1 cellular context compared by ENCODE assay signal in genomic region chr6:106847116-106847515, GRCh38.
TF ChIP-seq lines count a peak whose summit lies in the region.

No MANE protein-coding gene starts in this region.

TF ChIP-seq in K562, 482 proteins besides CTCF, POLR2A, EP300 and RAD21 (continued from another document and continues in another):
- TF ChIP-seq, protein P1, sequence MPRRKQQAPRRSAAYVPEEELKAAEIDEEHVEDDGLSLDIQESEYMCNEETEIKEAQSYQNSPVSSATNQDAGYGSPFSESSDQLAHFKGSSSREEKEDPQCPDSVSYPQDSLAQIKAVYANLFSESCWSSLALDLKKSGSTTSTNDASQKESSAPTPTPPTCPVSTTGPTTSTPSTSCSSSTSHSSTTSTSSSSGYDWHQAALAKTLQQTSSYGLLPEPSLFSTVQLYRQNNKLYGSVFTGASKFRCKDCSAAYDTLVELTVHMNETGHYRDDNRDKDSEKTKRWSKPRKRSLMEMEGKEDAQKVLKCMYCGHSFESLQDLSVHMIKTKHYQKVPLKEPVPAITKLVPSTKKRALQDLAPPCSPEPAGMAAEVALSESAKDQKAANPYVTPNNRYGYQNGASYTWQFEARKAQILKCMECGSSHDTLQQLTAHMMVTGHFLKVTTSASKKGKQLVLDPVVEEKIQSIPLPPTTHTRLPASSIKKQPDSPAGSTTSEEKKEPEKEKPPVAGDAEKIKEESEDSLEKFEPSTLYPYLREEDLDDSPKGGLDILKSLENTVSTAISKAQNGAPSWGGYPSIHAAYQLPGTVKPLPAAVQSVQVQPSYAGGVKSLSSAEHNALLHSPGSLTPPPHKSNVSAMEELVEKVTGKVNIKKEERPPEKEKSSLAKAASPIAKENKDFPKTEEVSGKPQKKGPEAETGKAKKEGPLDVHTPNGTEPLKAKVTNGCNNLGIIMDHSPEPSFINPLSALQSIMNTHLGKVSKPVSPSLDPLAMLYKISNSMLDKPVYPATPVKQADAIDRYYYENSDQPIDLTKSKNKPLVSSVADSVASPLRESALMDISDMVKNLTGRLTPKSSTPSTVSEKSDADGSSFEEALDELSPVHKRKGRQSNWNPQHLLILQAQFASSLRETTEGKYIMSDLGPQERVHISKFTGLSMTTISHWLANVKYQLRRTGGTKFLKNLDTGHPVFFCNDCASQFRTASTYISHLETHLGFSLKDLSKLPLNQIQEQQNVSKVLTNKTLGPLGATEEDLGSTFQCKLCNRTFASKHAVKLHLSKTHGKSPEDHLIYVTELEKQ (CRISPR knock-in tag; IDR thresholded peaks at IDR 0.05): no peak
- TF ChIP-seq PYGO2 (tag; IDR thresholded peaks at IDR 0.05): peak; percentile 34; the same call in 1 of the 2 replicates
- TF ChIP-seq ZNF384 (IDR thresholded peaks at IDR 0.05; ENCODE audit: low read depth, low read length): no peak
- TF ChIP-seq ZHX1 (conservative IDR thresholded peaks at IDR 0.05; ENCODE audit: low read length): no peak
- no peak for TF ChIP-seq PHTF2 (CRISPR knock-in tag; IDR thresholded peaks at IDR 0.05)
- no peak for TF ChIP-seq ZBTB40 (IDR thresholded peaks at IDR 0.05)
- no peak for TF ChIP-seq ZBTB40 (CRISPR knock-in tag; IDR thresholded peaks at IDR 0.05)
- TF ChIP-seq HDAC1 (IDR thresholded peaks at IDR 0.05): peak in 1 of 2 experiments; percentile 71; a peak in 1 of 4 replicates
- TF ChIP-seq, protein P2, sequence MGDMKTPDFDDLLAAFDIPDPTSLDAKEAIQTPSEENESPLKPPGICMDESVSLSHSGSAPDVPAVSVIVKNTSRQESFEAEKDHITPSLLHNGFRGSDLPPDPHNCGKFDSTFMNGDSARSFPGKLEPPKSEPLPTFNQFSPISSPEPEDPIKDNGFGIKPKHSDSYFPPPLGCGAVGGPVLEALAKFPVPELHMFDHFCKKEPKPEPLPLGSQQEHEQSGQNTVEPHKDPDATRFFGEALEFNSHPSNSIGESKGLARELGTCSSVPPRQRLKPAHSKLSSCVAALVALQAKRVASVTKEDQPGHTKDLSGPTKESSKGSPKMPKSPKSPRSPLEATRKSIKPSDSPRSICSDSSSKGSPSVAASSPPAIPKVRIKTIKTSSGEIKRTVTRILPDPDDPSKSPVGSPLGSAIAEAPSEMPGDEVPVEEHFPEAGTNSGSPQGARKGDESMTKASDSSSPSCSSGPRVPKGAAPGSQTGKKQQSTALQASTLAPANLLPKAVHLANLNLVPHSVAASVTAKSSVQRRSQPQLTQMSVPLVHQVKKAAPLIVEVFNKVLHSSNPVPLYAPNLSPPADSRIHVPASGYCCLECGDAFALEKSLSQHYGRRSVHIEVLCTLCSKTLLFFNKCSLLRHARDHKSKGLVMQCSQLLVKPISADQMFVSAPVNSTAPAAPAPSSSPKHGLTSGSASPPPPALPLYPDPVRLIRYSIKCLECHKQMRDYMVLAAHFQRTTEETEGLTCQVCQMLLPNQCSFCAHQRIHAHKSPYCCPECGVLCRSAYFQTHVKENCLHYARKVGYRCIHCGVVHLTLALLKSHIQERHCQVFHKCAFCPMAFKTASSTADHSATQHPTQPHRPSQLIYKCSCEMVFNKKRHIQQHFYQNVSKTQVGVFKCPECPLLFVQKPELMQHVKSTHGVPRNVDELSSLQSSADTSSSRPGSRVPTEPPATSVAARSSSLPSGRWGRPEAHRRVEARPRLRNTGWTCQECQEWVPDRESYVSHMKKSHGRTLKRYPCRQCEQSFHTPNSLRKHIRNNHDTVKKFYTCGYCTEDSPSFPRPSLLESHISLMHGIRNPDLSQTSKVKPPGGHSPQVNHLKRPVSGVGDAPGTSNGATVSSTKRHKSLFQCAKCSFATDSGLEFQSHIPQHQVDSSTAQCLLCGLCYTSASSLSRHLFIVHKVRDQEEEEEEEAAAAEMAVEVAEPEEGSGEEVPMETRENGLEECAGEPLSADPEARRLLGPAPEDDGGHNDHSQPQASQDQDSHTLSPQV (IDR thresholded peaks at IDR 0.05): peak; percentile 93
- TF ChIP-seq NFATC3 (IDR thresholded peaks at IDR 0.05): no peak
- TF ChIP-seq POLR2AphosphoS5 (IDR thresholded peaks at IDR 0.05; ENCODE audit: control insufficient read depth, insufficient read depth, low read depth, low read length): no peak
- TF ChIP-seq SP2 (IDR thresholded peaks at IDR 0.05; ENCODE audit: extremely low read depth, low read depth, low read length, poor library complexity, severe bottlenecking): no peak
- TF ChIP-seq PTTG1 (tag; IDR thresholded peaks at IDR 0.05; ENCODE audit: low read depth): no peak
- TF ChIP-seq ZNF175 (CRISPR knock-in tag; IDR thresholded peaks at IDR 0.05; ENCODE audit: low read depth): 0 out of 2 replicates have a peak, but pooled peaks have one; percentile 10
- no peak for TF ChIP-seq XRCC4 (IDR thresholded peaks at IDR 0.05; ENCODE audit: extremely low read depth, insufficient read depth, insufficient read length)
- no peak for TF ChIP-seq CUX1 (CRISPR knock-in tag; IDR thresholded peaks at IDR 0.05)
- no peak for TF ChIP-seq ZZZ3 (IDR thresholded peaks at IDR 0.05)
- TF ChIP-seq, protein P3, sequence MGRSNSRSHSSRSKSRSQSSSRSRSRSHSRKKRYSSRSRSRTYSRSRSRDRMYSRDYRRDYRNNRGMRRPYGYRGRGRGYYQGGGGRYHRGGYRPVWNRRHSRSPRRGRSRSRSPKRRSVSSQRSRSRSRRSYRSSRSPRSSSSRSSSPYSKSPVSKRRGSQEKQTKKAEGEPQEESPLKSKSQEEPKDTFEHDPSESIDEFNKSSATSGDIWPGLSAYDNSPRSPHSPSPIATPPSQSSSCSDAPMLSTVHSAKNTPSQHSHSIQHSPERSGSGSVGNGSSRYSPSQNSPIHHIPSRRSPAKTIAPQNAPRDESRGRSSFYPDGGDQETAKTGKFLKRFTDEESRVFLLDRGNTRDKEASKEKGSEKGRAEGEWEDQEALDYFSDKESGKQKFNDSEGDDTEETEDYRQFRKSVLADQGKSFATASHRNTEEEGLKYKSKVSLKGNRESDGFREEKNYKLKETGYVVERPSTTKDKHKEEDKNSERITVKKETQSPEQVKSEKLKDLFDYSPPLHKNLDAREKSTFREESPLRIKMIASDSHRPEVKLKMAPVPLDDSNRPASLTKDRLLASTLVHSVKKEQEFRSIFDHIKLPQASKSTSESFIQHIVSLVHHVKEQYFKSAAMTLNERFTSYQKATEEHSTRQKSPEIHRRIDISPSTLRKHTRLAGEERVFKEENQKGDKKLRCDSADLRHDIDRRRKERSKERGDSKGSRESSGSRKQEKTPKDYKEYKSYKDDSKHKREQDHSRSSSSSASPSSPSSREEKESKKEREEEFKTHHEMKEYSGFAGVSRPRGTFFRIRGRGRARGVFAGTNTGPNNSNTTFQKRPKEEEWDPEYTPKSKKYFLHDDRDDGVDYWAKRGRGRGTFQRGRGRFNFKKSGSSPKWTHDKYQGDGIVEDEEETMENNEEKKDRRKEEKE (IDR thresholded peaks at IDR 0.05; ENCODE audit: borderline replicate concordance in 1 of 2, control insufficient read depth in 1 of 2, low read depth in 2 of 2, low read length in 1 of 2): no peak
- TF ChIP-seq CHCHD3 (CRISPR knock-in tag; IDR thresholded peaks at IDR 0.05): no peak
- no peak for TF ChIP-seq PRMT5 (CRISPR knock-in tag; IDR thresholded peaks at IDR 0.05)
- peak; percentile 85 for TF ChIP-seq SOX6 (IDR thresholded peaks at IDR 0.05)
- TF ChIP-seq SUPT5H (IDR thresholded peaks at IDR 0.05): no peak
- TF ChIP-seq ZNF212 (CRISPR knock-in tag; IDR thresholded peaks at IDR 0.05): no peak
- TF ChIP-seq PHB (CRISPR knock-in tag; IDR thresholded peaks at IDR 0.05): no peak
- TF ChIP-seq PHF21A (IDR thresholded peaks at IDR 0.05; ENCODE audit: borderline replicate concordance, low read depth): no peak
